In genomic region chr1:165080253-165080896, GRCh38 we compare ENCODE assay signal across 22 cellular contexts.
DNase-seq lines count a peak whose midpoint lies in the region; ATAC-seq and TF ChIP-seq lines count a peak whose summit lies in the region.
"Had no signal": no experiment of that assay in that cellular context is flagged by ENCODE, and none has a peak within 500 bp of the region (broad histone marks: within the 10 kb centered on the region; RNA-seq: fewer than 3 reads in every experiment).

No MANE protein-coding gene starts in this region.

- no peak overlapping the region for H3K27ac ChIP-seq in aorta (ENCODE audit: low read depth in 1 of 2, low read length in 2 of 2)
- H3K27ac ChIP-seq: BLaER1 treated with 17β-estradiol and CSF1 and Interleukin-3, amounts not matched to agents 10 nM and 100 nM; HL-60; SJCRH30 had no signal

- H3K4me1 ChIP-seq in mucosa of descending colon (ENCODE audit: low read depth) (no peaks in the 10 kb centered on the region), aorta (ENCODE audit: control insufficient read depth in 1 of 2, insufficient read depth in 2 of 2, low read length in 2 of 2) (no peaks in the 10 kb centered on the region)
- H3K4me1 ChIP-seq: BLaER1 treated with 17β-estradiol and CSF1 and Interleukin-3, amounts not matched to agents 10 nM and 100 nM; SJCRH30 had no signal

- no peak overlapping the region for H3K4me3 ChIP-seq in fibroblast of mammary gland (ENCODE audit: control insufficient read depth, low read depth, low read length)
- no peak overlapping the region for H3K4me3 ChIP-seq in mucosa of descending colon
- no peak overlapping the region for H3K4me3 ChIP-seq in aorta (ENCODE audit: low read length in 2 of 2)
- H3K4me3 ChIP-seq: BLaER1 treated with 17β-estradiol and CSF1 and Interleukin-3, amounts not matched to agents 10 nM and 100 nM; SJCRH30 had no signal

- no peaks in the 10 kb centered on the region for H3K27me3 ChIP-seq in aorta (ENCODE audit: control insufficient read depth in 1 of 2, insufficient read depth in 2 of 2, low read length in 1 of 2)
- H3K27me3 ChIP-seq: BLaER1 treated with 17β-estradiol and CSF1 and Interleukin-3, amounts not matched to agents 10 nM and 100 nM; SJCRH30 had no signal

- intact Hi-C loops in mucosa of descending colon (cut with DNase I, micrococcal nuclease): no loop called here
- intact Hi-C loops in aorta (cut with DNase I): no loop called here

- TF ChIP-seq CTCF in fibroblast of mammary gland (conservative IDR thresholded peaks at IDR 0.05; ENCODE audit: control insufficient read depth, insufficient read depth, low read depth, low read length) (no peak), mucosa of descending colon (IDR thresholded peaks at IDR 0.05) (no peak)

- H3K9me3 ChIP-seq in mucosa of descending colon (no peaks in the 10 kb centered on the region), aorta (ENCODE audit: control insufficient read depth, low read length) (no peaks in the 10 kb centered on the region)
- H3K9me3 ChIP-seq: SJCRH30 had no signal

- DNase-seq in Daoy (ENCODE audit: low read depth): peak; percentile 10
- peak; percentile 35 for DNase-seq in HT1080 (ENCODE audit: low read depth)
- DNase-seq in fibroblast of mammary gland (ENCODE audit: low read depth): peak; percentile 72
- DNase-seq in mucosa of descending colon: no peak
- DNase-seq in SIG-M5 treated with dmso at 0.1 percent for 504 hours (lab: John Stamatoyannopoulos, UW; ENCODE audit: unreplicated experiment): no peak
- DNase-seq in aorta: no peak
- DNase-seq: AML-193; CD4-positive, alpha-beta T cell; GDM1; NCI-H1105; NCI-H1436 treated with DMSO at 0.1 percent for 48 hours; NCI-H1930; NCI-H2107; NCI-H446; NCI-H524 treated with DMSO at 0.1 percent for 48 hours; NCI-H774; SJCRH30 had no signal

- WGBS in aorta, 2 donors: 61 to 65% methylated on average over 4 of the region's 4 CpGs

- H3K36me3 ChIP-seq in mucosa of descending colon (ENCODE audit: low read depth) (no peaks in the 10 kb centered on the region), aorta (ENCODE audit: control insufficient read depth in 1 of 2, insufficient read depth in 2 of 2, low read length in 1 of 2) (no peaks in the 10 kb centered on the region)
- H3K36me3 ChIP-seq: BLaER1 treated with 17β-estradiol and CSF1 and Interleukin-3, amounts not matched to agents 10 nM and 100 nM; SJCRH30 had no signal

- ATAC-seq in mucosa of descending colon (peak; percentile 71), aorta (ENCODE audit: low FRiP score) (no peak), HG02642 (IDR thresholded peaks at IDR 0.05; ENCODE audit: poor library complexity, unreplicated experiment) (no peak)
- ATAC-seq: HCT116, SK-N-SH treated with all-trans-retinoic acid at 6 μM for 48 hours had no signal

Comparison
In these comparisons a context has a peak if more than half of its experiments do, and no peak if none do; other contexts are left out.
1. DNase-seq: peak in Daoy (single experiment), HT1080 (single experiment) and fibroblast of mammary gland (single experiment); none in mucosa of descending colon (0 of 3), SIG-M5 treated with dmso at 0.1 percent for 504 hours (single experiment) and aorta (0 of 2).